8 cellular contexts compared by ENCODE assay signal in genomic region chr21:17780539-17780938, GRCh38. TPM values are rescaled to one million over a fixed set of nuclear protein-coding genes. Genes with fewer than 3 reads are reported as not detected.
DNase-seq lines count a peak whose midpoint lies in the region; ATAC-seq and TF ChIP-seq lines count a peak whose summit lies in the region.

No MANE protein-coding gene starts in this region.

- no peak overlapping the region for H3K4me3 ChIP-seq in SK-N-SH (ENCODE audit: low read depth in 2 of 2, low read length in 1 of 2)

- no peaks in the 10 kb centered on the region for H3F3A ChIP-seq in SK-N-SH (replicated peaks; ENCODE audit: insufficient read depth)

- TF ChIP-seq RAD21 in SK-N-SH (IDR thresholded peaks at IDR 0.05; ENCODE audit: low read length), result no peak

- peaks cover 9% of the 10 kb centered on the region for H3K9me3 Mint-ChIP-seq in activated naive CD4-positive, alpha-beta T cell treated with anti-CD3 and anti-CD28 coated beads, Interleukin-2, amount 10 ng/mL, durations not matched to agents 7 days and 5 days

- POLR2A ChIA-PET in SK-N-SH (lab: Yijun Ruan, JAX), result no interaction called here

- H3K27me3 Mint-ChIP-seq in activated naive CD4-positive, alpha-beta T cell treated with anti-CD3 and anti-CD28 coated beads, Interleukin-2, amount 10 ng/mL, durations not matched to agents 7 days and 5 days, result no peaks in the 10 kb centered on the region

- peaks cover 48% of the 10 kb centered on the region for H3K36me3 Mint-ChIP-seq in activated naive CD4-positive, alpha-beta T cell treated with anti-CD3 and anti-CD28 coated beads, Interleukin-2, amount 10 ng/mL, durations not matched to agents 7 days and 5 days

- TF ChIP-seq EP300 in SK-N-SH (IDR thresholded peaks at IDR 0.05; ENCODE audit: borderline replicate concordance in 1 of 2, low read depth in 1 of 2, low read length in 1 of 2), result no peak

- H3K27ac ChIP-seq in SK-N-SH (ENCODE audit: low read depth in 2 of 2, low read length in 1 of 2), result no peak overlapping the region

- H3K4me1 Mint-ChIP-seq in activated naive CD4-positive, alpha-beta T cell treated with anti-CD3 and anti-CD28 coated beads, Interleukin-2, amount 10 ng/mL, durations not matched to agents 7 days and 5 days, result peaks cover 89% of the 10 kb centered on the region

- H3K4me1 ChIP-seq in SK-N-SH (ENCODE audit: control insufficient read depth in 1 of 2, insufficient read depth in 2 of 2, low read depth in 1 of 2, low read length in 1 of 2), result no peaks in the 10 kb centered on the region

- no peaks in the 10 kb centered on the region for H3K79me2 ChIP-seq in SK-N-SH (ENCODE audit: insufficient read depth)

- H3K4me3 Mint-ChIP-seq in activated naive CD4-positive, alpha-beta T cell treated with anti-CD3 and anti-CD28 coated beads, Interleukin-2, amount 10 ng/mL, durations not matched to agents 7 days and 5 days, result no peak overlapping the region

- no peak overlapping the region for H3K9ac ChIP-seq in SK-N-SH

- H3K36me3 ChIP-seq in SK-N-SH (replicated peaks in 1 of 2; ENCODE audit: control insufficient read depth in 1 of 2, insufficient read depth in 2 of 2, low read length in 1 of 2), result no peaks in the 10 kb centered on the region

- H3K27ac Mint-ChIP-seq in activated naive CD4-positive, alpha-beta T cell treated with anti-CD3 and anti-CD28 coated beads, Interleukin-2, amount 10 ng/mL, durations not matched to agents 7 days and 5 days, result peak overlapping the region; percentile 95

- no peaks in the 10 kb centered on the region for H3K27me3 ChIP-seq in SK-N-SH (ENCODE audit: insufficient read depth)

- no peaks in the 10 kb centered on the region for H4K20me1 ChIP-seq in SK-N-SH (ENCODE audit: insufficient read depth)

- 0 out of 2 replicates have a peak, but pooled peaks cover 3% of the 10 kb centered on the region for H3K9me3 ChIP-seq in SK-N-SH

- H2AFZ ChIP-seq in SK-N-SH (ENCODE audit: low read depth), result no peak overlapping the region

- H3K9me2 ChIP-seq in SK-N-SH, result no peaks in the 10 kb centered on the region

- no peak for TF ChIP-seq CTCF in SK-N-SH (IDR thresholded peaks at IDR 0.05)

- CTCF ChIA-PET in activated naive CD4-positive, alpha-beta T cell treated with anti-CD3 and anti-CD28 coated beads, Interleukin-2, amount 10 ng/mL, durations not matched to agents 7 days and 5 days (lab: Charles Lee), result interaction anchor here (1.0 to 2.4 kb wide), 3 partner anchors 14 to 92 kb away, joined by 3 to 13 read pairs (median 4); no protein-coding TSS in a partner anchor
- CTCF ChIA-PET in SK-N-SH (lab: Yijun Ruan, JAX), result no interaction called here

- peak; percentile 6 for DNase-seq in Daoy (ENCODE audit: low read depth)
- peak; percentile 48 for DNase-seq in activated naive CD4-positive, alpha-beta T cell treated with anti-CD3 and anti-CD28 coated beads, Interleukin-2, amount 10 ng/mL, durations not matched to agents 7 days and 5 days
- DNase-seq in SK-N-SH, result no peak
- DNase-seq in NCI-H187 treated with DMSO at 0.1 percent for 48 hours (lab: John Stamatoyannopoulos, UW), result no peak
- no peak for DNase-seq in amygdala (lab: John Stamatoyannopoulos, UW)
- no peak for DNase-seq in DMS79 treated with DMSO at 0.1 percent for 48 hours (lab: John Stamatoyannopoulos, UW)

- WGBS in SK-N-SH (ENCODE audit: low lambda C conversion rate), result 76% methylated on average over 6 of the region's 6 CpGs

- ATAC-seq in GM21390 (IDR thresholded peaks at IDR 0.05; ENCODE audit: unreplicated experiment) (peak; percentile 34), HG03575 (IDR thresholded peaks at IDR 0.05; ENCODE audit: extremely low read depth, insufficient number of reproducible peaks, low FRiP score, unreplicated experiment) (peak; percentile 15)

- H3K4me2 ChIP-seq in SK-N-SH, result no peak overlapping the region

TF ChIP-seq in SK-N-SH, 30 proteins besides CTCF, POLR2A, EP300 and RAD21:
- TF ChIP-seq ZBTB33 (IDR thresholded peaks at IDR 0.05; ENCODE audit: borderline replicate concordance, low read depth), result no peak
- no peak for TF ChIP-seq IRF3 (IDR thresholded peaks at IDR 0.05; ENCODE audit: low read depth, low read length)
- TF ChIP-seq CHD2 (IDR thresholded peaks at IDR 0.05; ENCODE audit: low read length, partially characterized antibody), result no peak

RNA-seq across cellular contexts. Expression of gene C21orf91, which starts 38.6 kb away (rescaled TPM):
- total RNA-seq in Daoy (2014; rRNA removed; shearing (Covaris generic)), result 3.9 and 4.8 TPM in 2 replicates
- polyA plus RNA-seq in SK-N-SH (2012; rRNA removed), result 2.2 TPM in 2 replicates
- 2.7 and 3.1 TPM in 2 replicates for polyA plus RNA-seq in SK-N-SH (2012; cell fraction: cytosol; rRNA removed)
- 0.95 and 1.8 TPM in 2 replicates for polyA plus RNA-seq in SK-N-SH (2012; cell fraction: nucleus; rRNA removed)

Comparison
In these comparisons a context has a peak if more than half of its experiments do, and no peak if none do; other contexts are left out.
1. DNase-seq: peak in Daoy (single experiment) and activated naive CD4-positive, alpha-beta T cell treated with anti-CD3 and anti-CD28 coated beads, Interleukin-2, amount 10 ng/mL, durations not matched to agents 7 days and 5 days (single experiment); none in SK-N-SH (single experiment), NCI-H187 treated with DMSO at 0.1 percent for 48 hours (single experiment), amygdala (0 of 56) and DMS79 treated with DMSO at 0.1 percent for 48 hours (single experiment).